Comparison of ENCODE assay signal across 21 cellular contexts in genomic region chr18:13993730-13994129, GRCh38.
DNase-seq lines count a peak whose midpoint lies in the region; ATAC-seq lines count a peak whose summit lies in the region.
"Had no signal": no experiment of that assay in that cellular context is flagged by ENCODE, and none has a peak within 500 bp of the region (broad histone marks: within the 10 kb centered on the region; RNA-seq: fewer than 3 reads in every experiment).

No MANE protein-coding gene starts in this region.

- peak; percentile 81 for DNase-seq in Ammon's horn (ENCODE audit: low spot score)
- peak; percentile 10 for DNase-seq in RPMI7951 (ENCODE audit: low read depth)
- peak; percentile 13 to 63 for DNase-seq in hippocampal formation (lab: John Stamatoyannopoulos, UW)
- DNase-seq in occipital lobe (lab: John Stamatoyannopoulos, UW): peak; percentile 6
- no peak for DNase-seq in activated CD4-positive, CD25-positive, alpha-beta regulatory T cell treated with anti-CD3 and anti-CD28 coated beads, Interleukin-2, amount 50 U/mL, for 72 hours
- no peak for DNase-seq in DMS114 treated with DMSO at 0.1 percent for 48 hours (lab: John Stamatoyannopoulos, UW; ENCODE audit: unreplicated experiment)
- DNase-seq in ACHN: no peak
- DNase-seq: 8988T; CD4-positive, CD25-positive, alpha-beta regulatory T cell; KBM-7; MG63; NCI-H1105 treated with DMSO at 0.1 percent for 48 hours; NCI-H146; NCI-H1930; NCI-H446; NCI-H524 treated with DMSO at 0.1 percent for 48 hours; NCI-H774; NK-92 treated with Interleukin-12 subunit alpha and Interleukin-12 subunit beta, amount 100 ng/mL, for 24 hours; PC-3 had no signal

- in situ Hi-C loops in ACHN (cut with HindIII; ENCODE audit: low pct_ligation_motif_present, low pct_unique_long_range_greater_than_20kb, low sequenced_read_pairs): no loop called here

- ATAC-seq in GM18519 (IDR thresholded peaks at IDR 0.05; ENCODE audit: low FRiP score, unreplicated experiment): no peak
- ATAC-seq: PC-3, Right ventricle myocardium inferior had no signal

Comparison
In these comparisons a context has a peak if more than half of its experiments do, and no peak if none do; other contexts are left out.
1. DNase-seq: peak in Ammon's horn (single experiment), RPMI7951 (single experiment), hippocampal formation (2 of 2) and occipital lobe (single experiment); none in activated CD4-positive, CD25-positive, alpha-beta regulatory T cell treated with anti-CD3 and anti-CD28 coated beads, Interleukin-2, amount 50 U/mL, for 72 hours (single experiment), DMS114 treated with DMSO at 0.1 percent for 48 hours (single experiment) and ACHN (single experiment).